ENCODE assay signal across 1 cellular context in genomic region chr6:32187725-32188380, GRCh38.
A peak's percentile ranks its signal among the peaks of the same experiment; 100 is the strongest.
TF ChIP-seq lines count a peak whose summit lies in the region.

No MANE protein-coding gene starts in this region.

TF ChIP-seq in HepG2, 621 proteins besides CTCF, POLR2A, EP300 and RAD21:
- TF ChIP-seq ZNF687 (CRISPR knock-in tag; IDR thresholded peaks at IDR 0.05) (0 out of 2 replicates have a peak, but pooled peaks have one; percentile 9), AGO2 (optimal IDR thresholded peaks at IDR 0.05; ENCODE audit: low read depth, low read length) (peak; percentile 36), ZNF354B (CRISPR knock-in tag; IDR thresholded peaks at IDR 0.05) (0 out of 2 replicates have a peak, but pooled peaks have one; percentile 34)
